In the genomic region with DNA sequence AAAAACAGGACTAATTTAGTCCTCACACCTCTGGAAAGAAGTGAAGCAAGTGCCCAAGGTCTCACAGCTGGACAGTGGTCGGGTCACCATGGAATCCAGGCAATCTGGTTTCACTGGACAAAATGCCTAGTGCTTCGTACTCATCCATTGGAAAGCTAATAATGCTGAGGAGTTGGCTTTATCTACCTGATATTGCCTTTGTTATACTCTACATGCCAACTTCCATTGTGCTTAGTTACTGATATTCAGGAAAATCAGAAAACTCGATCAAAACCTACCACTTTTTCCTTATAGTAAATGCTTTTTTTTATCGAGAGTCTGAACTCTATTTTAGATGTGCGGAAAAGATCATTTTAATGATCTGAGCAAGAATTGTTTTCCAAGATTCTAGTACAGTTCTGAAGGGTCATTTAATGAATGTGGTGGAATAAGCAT, we compare ENCODE assay signal across 8 cellular contexts. TPM values are rescaled to one million over a fixed set of nuclear protein-coding genes. Genes with fewer than 3 reads are reported as not detected.
DNase-seq lines count a peak whose midpoint lies in the region; ATAC-seq and TF ChIP-seq lines count a peak whose summit lies in the region.

No MANE protein-coding gene starts in this region.

- DNase-seq in AG09309 (ENCODE audit: low read depth), result no peak
- DNase-seq in body of pancreas, result no peak
- no peak for DNase-seq in HEK293T (ENCODE audit: extremely low spot score)
- DNase-seq in GM03348 (ENCODE audit: low spot score), result no peak
- no peak for DNase-seq in 8988T

- POLR2A ChIA-PET in HEK293T (lab: Yijun Ruan, JAX), result interaction anchor here (1.1 to 1.2 kb wide), 3 partner anchors 181 to 291 kb away, joined by 3 to 4 read pairs (median 3); a partner anchor contains a TSS

- peak overlapping the region; percentile 75 to 84 for H3K9ac ChIP-seq in mucosa of rectum (ENCODE audit: low read depth in 1 of 2, low read length in 2 of 2)

- intact Hi-C loops in body of pancreas (cut with DNase I), result no loop called here

- CTCF ChIA-PET in HEK293T (lab: Yijun Ruan, JAX), result no interaction called here

- H3K9me3 ChIP-seq in body of pancreas (no peaks in the 10 kb centered on the region), mucosa of rectum (ENCODE audit: control insufficient read depth in 2 of 2, low read length in 2 of 2) (no peaks in the 10 kb centered on the region)

- ATAC-seq in HG02885 (IDR thresholded peaks at IDR 0.05; ENCODE audit: poor library complexity, unreplicated experiment), result peak; percentile 19
- no peak for ATAC-seq in body of pancreas
- no peak for ATAC-seq in GM19455 (IDR thresholded peaks at IDR 0.05; ENCODE audit: unreplicated experiment)

- peak overlapping the region; percentile 93 for H3K4me3 ChIP-seq in AG09309 (ENCODE audit: control insufficient read depth, low read depth, low read length)
- H3K4me3 ChIP-seq in body of pancreas, result peak overlapping the region in 1 of 2 donors; percentile 68
- peak overlapping the region; percentile 66 to 94 for H3K4me3 ChIP-seq in mucosa of rectum (ENCODE audit: low read length in 2 of 2)

- H3K36me3 ChIP-seq in body of pancreas (replicated peaks in 1 of 2; ENCODE audit: insufficient read depth in 1 of 2, low read depth in 2 of 2) (no peaks in the 10 kb centered on the region), mucosa of rectum (ENCODE audit: control insufficient read depth in 2 of 2, insufficient read depth in 2 of 2, low read length in 2 of 2) (no peaks in the 10 kb centered on the region)

- H3K27me3 ChIP-seq in body of pancreas, result no peaks in the 10 kb centered on the region
- H3K27me3 ChIP-seq in mucosa of rectum (ENCODE audit: control insufficient read depth in 2 of 2, insufficient read depth in 2 of 2, low read length in 2 of 2), result no peaks in the 10 kb centered on the region

- no peak for TF ChIP-seq CTCF in AG09309 (IDR thresholded peaks at IDR 0.05; ENCODE audit: control insufficient read depth, insufficient read depth, low read depth, low read length, missing control alignments)
- TF ChIP-seq CTCF in body of pancreas (IDR thresholded peaks at IDR 0.05), result no peak

- WGBS in body of pancreas, 2 donors, result 24 to 30% methylated on average over 5 of the region's 5 CpGs

- H3K27ac ChIP-seq in body of pancreas (peak overlapping the region in 3 of 4 donors; percentile 65 to 89 (median 79)), mucosa of rectum (ENCODE audit: low read depth in 2 of 2, low read length in 2 of 2) (peak overlapping the region; percentile 39 to 66)

- no peak for TF ChIP-seq POLR2A in body of pancreas (IDR thresholded peaks at IDR 0.05)

- H3K4me1 ChIP-seq in body of pancreas (peaks cover 5% of the 10 kb centered on the region), mucosa of rectum (ENCODE audit: control insufficient read depth in 2 of 2, insufficient read depth in 2 of 2, low read length in 2 of 2) (peaks cover 3 to 4% of the 10 kb centered on the region in 2 donors)

TF ChIP-seq in HEK293T, 16 proteins besides CTCF, POLR2A, EP300 and RAD21:
- TF ChIP-seq CTBP1 (IDR thresholded peaks at IDR 0.05; ENCODE audit: borderline replicate concordance) (no peak), SP1 (IDR thresholded peaks at IDR 0.05) (no peak), NFRKB (IDR thresholded peaks at IDR 0.05) (no peak), BHLHE40 (IDR thresholded peaks at IDR 0.05; ENCODE audit: borderline replicate concordance) (no peak), SUZ12 (IDR thresholded peaks at IDR 0.05) (no peak), ZNF384 (IDR thresholded peaks at IDR 0.05) (no peak), FOXA1 (IDR thresholded peaks at IDR 0.05) (no peak), ARNT (IDR thresholded peaks at IDR 0.05) (no peak), TARDBP (IDR thresholded peaks at IDR 0.05) (no peak), HDGF (IDR thresholded peaks at IDR 0.05; ENCODE audit: borderline replicate concordance) (no peak), FOXK2 (IDR thresholded peaks at IDR 0.05) (no peak), L3MBTL2 (conservative IDR thresholded peaks at IDR 0.05) (no peak), FOXM1 (IDR thresholded peaks at IDR 0.05; ENCODE audit: borderline replicate concordance) (no peak), ELF4 (IDR thresholded peaks at IDR 0.05) (no peak), LEF1 (IDR thresholded peaks at IDR 0.05; ENCODE audit: borderline replicate concordance) (no peak)
- TF ChIP-seq, protein P1, sequence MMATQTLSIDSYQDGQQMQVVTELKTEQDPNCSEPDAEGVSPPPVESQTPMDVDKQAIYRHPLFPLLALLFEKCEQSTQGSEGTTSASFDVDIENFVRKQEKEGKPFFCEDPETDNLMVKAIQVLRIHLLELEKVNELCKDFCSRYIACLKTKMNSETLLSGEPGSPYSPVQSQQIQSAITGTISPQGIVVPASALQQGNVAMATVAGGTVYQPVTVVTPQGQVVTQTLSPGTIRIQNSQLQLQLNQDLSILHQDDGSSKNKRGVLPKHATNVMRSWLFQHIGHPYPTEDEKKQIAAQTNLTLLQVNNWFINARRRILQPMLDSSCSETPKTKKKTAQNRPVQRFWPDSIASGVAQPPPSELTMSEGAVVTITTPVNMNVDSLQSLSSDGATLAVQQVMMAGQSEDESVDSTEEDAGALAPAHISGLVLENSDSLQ (IDR thresholded peaks at IDR 0.05), result no peak

RNA-seq across cellular contexts. Expression of a gene that starts 1.0 kb away (rescaled TPM):
- not detected for total RNA-seq in body of pancreas
